Comparison of ENCODE assay signal across 16 cellular contexts in the genomic region with DNA sequence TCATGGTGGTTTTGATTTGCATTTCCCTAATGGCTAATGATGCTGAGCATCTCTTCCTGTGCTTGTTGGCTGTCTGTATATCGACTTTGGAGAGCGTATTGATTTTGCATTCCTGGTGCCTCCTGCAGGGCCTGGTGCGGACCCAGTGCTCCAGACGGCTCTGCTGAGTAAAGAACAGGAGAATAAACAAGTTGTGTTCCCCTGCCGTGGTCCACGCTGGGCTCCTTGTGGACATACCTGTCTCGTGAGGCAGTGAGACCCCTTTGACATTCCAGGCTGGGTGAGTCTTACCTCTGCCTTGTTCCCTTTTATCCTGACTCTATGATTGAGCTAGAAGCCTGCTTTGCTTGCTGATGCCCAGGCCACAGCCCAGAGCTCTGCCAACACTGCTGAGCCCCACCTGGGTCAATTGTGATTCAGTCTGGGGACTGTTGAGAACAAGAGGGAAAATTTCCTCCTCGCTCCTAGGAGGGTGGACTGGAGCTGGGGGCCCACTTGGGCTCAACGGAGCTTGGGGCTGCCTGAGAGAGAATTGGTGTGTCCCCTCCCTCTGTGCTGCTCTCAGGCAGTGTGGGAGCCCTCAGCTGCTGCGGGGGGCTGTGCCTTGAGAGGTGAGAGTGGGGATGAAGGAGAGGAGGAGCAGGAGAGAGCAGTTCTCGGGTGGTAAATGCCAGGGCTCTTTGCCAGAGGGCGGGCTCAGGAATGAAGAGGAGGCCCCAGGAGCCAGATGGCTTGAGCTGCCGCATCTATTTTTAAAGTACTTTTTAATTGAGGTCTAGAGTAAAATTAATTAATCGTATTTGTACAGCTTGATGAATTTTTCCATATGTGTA. TPM values are rescaled to one million over a fixed set of nuclear protein-coding genes. Genes with fewer than 3 reads are reported as not detected.
DNase-seq lines count a peak whose midpoint lies in the region; ATAC-seq and TF ChIP-seq lines count a peak whose summit lies in the region.
"Had no signal": no experiment of that assay in that cellular context is flagged by ENCODE, and none has a peak within 500 bp of the region (broad histone marks: within the 10 kb centered on the region; RNA-seq: fewer than 3 reads in every experiment).

No MANE protein-coding gene starts in this region.

- peaks cover 21% of the 10 kb centered on the region for H3K27me3 ChIP-seq in endodermal cell (ENCODE audit: control insufficient read depth, insufficient read depth, low read length, poor library complexity, severe bottlenecking)
- H3K27me3 ChIP-seq in CD4-positive, alpha-beta T cell (ENCODE audit: control insufficient read depth, insufficient read depth, low read length) = peaks cover 14% of the 10 kb centered on the region
- H3K27me3 ChIP-seq: body of pancreas had no signal

- H3K36me3 ChIP-seq in endodermal cell (ENCODE audit: control insufficient read depth, insufficient read depth, low read length) = no peaks in the 10 kb centered on the region
- no peaks in the 10 kb centered on the region for H3K36me3 ChIP-seq in OCI-LY7 (ENCODE audit: insufficient read depth, low read length)
- H3K36me3 ChIP-seq: left lung, SJSA1 had no signal

- POLR2A ChIA-PET in OCI-LY7 (lab: Charles Lee) = no interaction called here
- POLR2A ChIA-PET in CD4-positive, alpha-beta T cell (lab: Charles Lee) = no interaction called here

- no peaks in the 10 kb centered on the region for H4K20me1 ChIP-seq in OCI-LY7 (ENCODE audit: insufficient read depth, low read length)

- H3K4me2 ChIP-seq in OCI-LY7 (ENCODE audit: low read length) = no peak overlapping the region

- no peak overlapping the region for H2AFZ ChIP-seq in OCI-LY7 (ENCODE audit: low read length)

- H3K27ac ChIP-seq in endodermal cell (ENCODE audit: low read depth, low read length) (no peak overlapping the region), OCI-LY7 (ENCODE audit: low read depth, low read length, poor library complexity, severe bottlenecking) (no peak overlapping the region)
- no peak overlapping the region for H3K27ac ChIP-seq in CD4-positive, alpha-beta T cell (ENCODE audit: low read depth, low read length)
- H3K27ac ChIP-seq: left lung, SJSA1 had no signal

- WGBS in endodermal cell (ENCODE audit: insufficient coverage in 1 of 2, insufficient read length in 1 of 2), 2 experiments = 87 to 90% methylated on average over 8 to 14 of the region's 14 CpGs

- peaks cover 21% of the 10 kb centered on the region for H3K4me1 Mint-ChIP-seq in Calu3 (ENCODE audit: low read depth, unreplicated experiment)
- H3K4me1 Mint-ChIP-seq in endodermal cell = no peaks in the 10 kb centered on the region
- H3K4me1 Mint-ChIP-seq in CD4-positive, alpha-beta T cell (ENCODE audit: low read depth) = peaks cover 5% of the 10 kb centered on the region
- peaks cover 17% of the 10 kb centered on the region for H3K4me1 Mint-ChIP-seq in activated naive CD8-positive, alpha-beta T cell treated with anti-CD3 and anti-CD28 coated beads, Interleukin-2, amount 50 U/mL, for 24 hours

- no peak overlapping the region for H3K9ac ChIP-seq in endodermal cell (ENCODE audit: extremely low read depth, low read length, poor library complexity, severe bottlenecking)

- H3K4me1 ChIP-seq in endodermal cell (ENCODE audit: control insufficient read depth, insufficient read depth, low read length) (no peaks in the 10 kb centered on the region), OCI-LY7 (ENCODE audit: insufficient read depth, low read length, poor library complexity, severe bottlenecking) (no peaks in the 10 kb centered on the region)

- H3K4me3 Mint-ChIP-seq in Calu3 (ENCODE audit: low read depth, unreplicated experiment) = no peak overlapping the region
- H3K4me3 Mint-ChIP-seq in endodermal cell = no peak overlapping the region
- no peak overlapping the region for H3K4me3 Mint-ChIP-seq in CD4-positive, alpha-beta T cell
- H3K4me3 Mint-ChIP-seq in activated naive CD8-positive, alpha-beta T cell treated with anti-CD3 and anti-CD28 coated beads, Interleukin-2, amount 50 U/mL, for 24 hours = no peak overlapping the region
- H3K4me3 Mint-ChIP-seq: activated T-helper 17 cell treated with anti-CD3 and anti-CD28 coated beads, Interleukin-2, amount 50 U/mL, for 72 hours; T-helper 1 cell treated with Interleukin-12 subunit alpha and Interleukin-12 subunit beta and Interleukin-4 antibody, amounts not matched to agents 30 μg/mL and 1 μg/mL, for 36 hours had no signal

- no peak overlapping the region for H3K27ac Mint-ChIP-seq in Calu3 (ENCODE audit: unreplicated experiment)
- H3K27ac Mint-ChIP-seq in endodermal cell = no peak overlapping the region
- H3K27ac Mint-ChIP-seq in CD4-positive, alpha-beta T cell = no peak overlapping the region
- H3K27ac Mint-ChIP-seq in activated naive CD8-positive, alpha-beta T cell treated with anti-CD3 and anti-CD28 coated beads, Interleukin-2, amount 50 U/mL, for 24 hours = no peak overlapping the region
- H3K27ac Mint-ChIP-seq: activated T-helper 17 cell treated with anti-CD3 and anti-CD28 coated beads, Interleukin-2, amount 50 U/mL, for 72 hours; T-helper 1 cell treated with Interleukin-12 subunit alpha and Interleukin-12 subunit beta and Interleukin-4 antibody, amounts not matched to agents 30 μg/mL and 1 μg/mL, for 36 hours had no signal

- no peaks in the 10 kb centered on the region for H3K9me2 ChIP-seq in OCI-LY7 (ENCODE audit: insufficient read depth, low read length)

- H3K36me3 Mint-ChIP-seq in Calu3 (ENCODE audit: insufficient read depth, unreplicated experiment) = peaks cover 8% of the 10 kb centered on the region
- H3K36me3 Mint-ChIP-seq in endodermal cell (ENCODE audit: low read depth) = no peaks in the 10 kb centered on the region
- H3K36me3 Mint-ChIP-seq in CD4-positive, alpha-beta T cell (ENCODE audit: low read depth) = no peaks in the 10 kb centered on the region
- H3K36me3 Mint-ChIP-seq in activated naive CD8-positive, alpha-beta T cell treated with anti-CD3 and anti-CD28 coated beads, Interleukin-2, amount 50 U/mL, for 24 hours (ENCODE audit: low read depth) = no peaks in the 10 kb centered on the region

- intact Hi-C loops in Calu3 (cut with micrococcal nuclease; ENCODE audit: unreplicated experiment) = no loop called here
- intact Hi-C loops in sciatic nerve (cut with DNase I) = no loop called here
- intact Hi-C loops in OCI-LY7 (cut with micrococcal nuclease; ENCODE audit: unreplicated experiment) = no loop called here
- intact Hi-C loops in CD4-positive, alpha-beta T cell (cut with DNase I, micrococcal nuclease) = no loop called here

- H3K79me2 ChIP-seq in OCI-LY7 (ENCODE audit: insufficient read depth, low read depth, low read length) = no peaks in the 10 kb centered on the region

- TF ChIP-seq CTCF in Calu3 (IDR thresholded peaks at IDR 0.05; ENCODE audit: unreplicated experiment) = no peak
- no peak for TF ChIP-seq CTCF in endodermal cell (conservative IDR thresholded peaks at IDR 0.05)
- no peak for TF ChIP-seq CTCF in OCI-LY7 (conservative IDR thresholded peaks at IDR 0.05; ENCODE audit: low read length)
- TF ChIP-seq CTCF in CD4-positive, alpha-beta T cell (IDR thresholded peaks at IDR 0.05) = no peak

- H3K9me3 ChIP-seq in endodermal cell (ENCODE audit: control insufficient read depth, low read length) (peaks cover 4% of the 10 kb centered on the region), OCI-LY7 (ENCODE audit: low read length) (no peaks in the 10 kb centered on the region)
- peaks cover 3% of the 10 kb centered on the region for H3K9me3 ChIP-seq in CD4-positive, alpha-beta T cell (ENCODE audit: control insufficient read depth, low read length)
- H3K9me3 ChIP-seq: body of pancreas, left lung, mucosa of descending colon, SJSA1 had no signal

- H3K27me3 Mint-ChIP-seq in Calu3 (ENCODE audit: unreplicated experiment) (no peaks in the 10 kb centered on the region), endodermal cell (ENCODE audit: insufficient read depth) (peaks cover 41% of the 10 kb centered on the region)
- peaks cover 40% of the 10 kb centered on the region for H3K27me3 Mint-ChIP-seq in CD4-positive, alpha-beta T cell
- H3K27me3 Mint-ChIP-seq in activated naive CD8-positive, alpha-beta T cell treated with anti-CD3 and anti-CD28 coated beads, Interleukin-2, amount 50 U/mL, for 24 hours = peaks cover 36% of the 10 kb centered on the region

- no peak for ATAC-seq in sciatic nerve
- ATAC-seq in CD4-positive, alpha-beta T cell (ENCODE audit: poor library complexity) = no peak
- ATAC-seq in activated naive CD8-positive, alpha-beta T cell treated with anti-CD3 and anti-CD28 coated beads, Interleukin-2, amount 50 U/mL, for 24 hours = no peak
- ATAC-seq: activated T-helper 17 cell treated with anti-CD3 and anti-CD28 coated beads, Interleukin-2, amount 50 U/mL, for 72 hours; body of pancreas; left lung; mucosa of descending colon; PC-3 had no signal

- no peaks in the 10 kb centered on the region for H3K9me3 Mint-ChIP-seq in Calu3 (ENCODE audit: low read depth, unreplicated experiment)
- H3K9me3 Mint-ChIP-seq in endodermal cell = peaks cover 6% of the 10 kb centered on the region
- no peaks in the 10 kb centered on the region for H3K9me3 Mint-ChIP-seq in CD4-positive, alpha-beta T cell
- no peaks in the 10 kb centered on the region for H3K9me3 Mint-ChIP-seq in activated naive CD8-positive, alpha-beta T cell treated with anti-CD3 and anti-CD28 coated beads, Interleukin-2, amount 50 U/mL, for 24 hours
- H3K9me3 Mint-ChIP-seq: activated T-helper 17 cell treated with anti-CD3 and anti-CD28 coated beads, Interleukin-2, amount 50 U/mL, for 72 hours; T-helper 1 cell treated with Interleukin-12 subunit alpha and Interleukin-12 subunit beta and Interleukin-4 antibody, amounts not matched to agents 30 μg/mL and 1 μg/mL, for 36 hours had no signal

- peak; percentile 39 for DNase-seq in Calu3
- peak; percentile 27 for DNase-seq in NCI-H146 treated with DMSO at 0.1 percent for 48 hours (lab: John Stamatoyannopoulos, UW; ENCODE audit: unreplicated experiment)
- peak; percentile 52 for DNase-seq in endodermal cell
- DNase-seq in sciatic nerve (ENCODE audit: low spot score) = peak; percentile 31
- DNase-seq in OCI-LY7 (ENCODE audit: low spot score) = no peak
- no peak for DNase-seq in CD4-positive, alpha-beta T cell
- DNase-seq in activated naive CD8-positive, alpha-beta T cell treated with anti-CD3 and anti-CD28 coated beads, Interleukin-2, amount 50 U/mL, for 24 hours = no peak
- DNase-seq: activated CD4-positive, alpha-beta T cell treated with anti-CD3 and anti-CD28 coated beads, Interleukin-2, amount 50 U/mL, for 1 hour; body of pancreas; mucosa of descending colon; NCI-H2081 treated with DMSO at 0.1 percent for 48 hours; PC-3 had no signal

- H3K4me3 ChIP-seq in endodermal cell (ENCODE audit: low read length) (no peak overlapping the region), OCI-LY7 (ENCODE audit: low read depth, low read length, poor library complexity, severe bottlenecking) (no peak overlapping the region)
- H3K4me3 ChIP-seq: body of pancreas, left lung, mucosa of descending colon, SJSA1 had no signal

- BruUV-seq in Calu3 (replicated peaks; lab: Mats Ljungman, UMichigan) (no TSS peak), OCI-LY7 (replicated peaks; lab: Mats Ljungman, UMichigan) (no TSS peak)

- CTCF ChIA-PET in Calu3 (lab: Charles Lee) = interaction anchor here (0.6 to 0.9 kb wide), 2 partner anchors 11 to 52 kb away, joined by 3 read pairs; no protein-coding TSS in a partner anchor
- CTCF ChIA-PET in OCI-LY7 (lab: Charles Lee; ENCODE audit: unreplicated experiment) = no interaction called here
- CTCF ChIA-PET in CD4-positive, alpha-beta T cell (lab: Charles Lee) = no interaction called here

RNA-seq across cellular contexts. Expression of a gene that starts 43.7 kb away (rescaled TPM):
- total RNA-seq in Calu3 (2022) = 732 and 1,302 TPM in 2 replicates
- 10 to 100 TPM; 18.8 to 37.4 TPM for total RNA-seq in endodermal cell
- polyA plus RNA-seq in endodermal cell (2013, experiment 1 of 2) = 56.8 TPM
- polyA plus RNA-seq in endodermal cell (2013, experiment 2 of 2) = 65.5 TPM
- total RNA-seq in sciatic nerve = 26.3 TPM
- 1.4 and 1.8 TPM in 2 replicates for total RNA-seq in OCI-LY7 (2014; rRNA removed; shearing (Covaris generic))
- 3.7 and 4.3 TPM in 2 replicates for total RNA-seq in OCI-LY7 (2022)
- total RNA-seq in CD4-positive, alpha-beta T cell = 10 to 100 TPM; 15.7 to 18.0 TPM

Comparison
In these comparisons a context has a peak if more than half of its experiments do, and no peak if none do; other contexts are left out.
1. DNase-seq: peak in Calu3 (single experiment), NCI-H146 treated with DMSO at 0.1 percent for 48 hours (single experiment), endodermal cell (single experiment) and sciatic nerve (single experiment); none in OCI-LY7 (single experiment), CD4-positive, alpha-beta T cell (0 of 10) and activated naive CD8-positive, alpha-beta T cell treated with anti-CD3 and anti-CD28 coated beads, Interleukin-2, amount 50 U/mL, for 24 hours (single experiment).
2. RNA of a gene that starts 43.7 kb away (total RNA-seq): 732 to 1,302 TPM in Calu3; 18.8 to 37.4 TPM in endodermal cell, 26.3 TPM in sciatic nerve (single experiment), 15.7 to 18.0 TPM in CD4-positive, alpha-beta T cell and 1.4 to 4.3 TPM in OCI-LY7; every median in the first group is over 10 times any median in the second.